ENCODE assay signal across 9 cellular contexts in genomic region chr19:4208385-4209094, GRCh38. TPM values are rescaled to one million over a fixed set of nuclear protein-coding genes. Genes with fewer than 3 reads are reported as not detected.
A peak's percentile ranks its signal among the peaks of the same experiment; 100 is the strongest.
DNase-seq lines count a peak whose midpoint lies in the region; ATAC-seq and TF ChIP-seq lines count a peak whose summit lies in the region.
"Had no signal": no experiment of that assay in that cellular context is flagged by ENCODE, and none has a peak within 500 bp of the region (broad histone marks: within the 10 kb centered on the region; RNA-seq: fewer than 3 reads in every experiment).

No MANE protein-coding gene starts in this region.

- H4K8ac ChIP-seq in IMR-90 (ENCODE audit: low read depth in 2 of 2, low read length in 2 of 2) (no peak overlapping the region), neuronal stem cell (ENCODE audit: low read depth, low read length) (no peak overlapping the region)

- CTCF ChIA-PET in IMR-90 (lab: Yijun Ruan, JAX) = interaction anchor here (0.6 to 1.5 kb wide), 6 partner anchors 10 to 223 kb away, joined by 3 to 4 read pairs (median 4); partner anchors contain the start of gene EEF2

- no peaks in the 10 kb centered on the region for H3K4me1 ChIP-seq in IMR-90 (ENCODE audit: control insufficient read depth, insufficient read depth, low read length)
- no peaks in the 10 kb centered on the region for H3K4me1 ChIP-seq in neuronal stem cell (ENCODE audit: control insufficient read depth in 2 of 2, insufficient read depth in 1 of 2, low read depth in 1 of 2, low read length in 2 of 2)

- H3K23ac ChIP-seq in IMR-90 (ENCODE audit: low read depth, low read length) (no peak overlapping the region), neuronal stem cell (ENCODE audit: low read depth, low read length, poor library complexity) (no peak overlapping the region)

- 70% methylated on average over 4 of the region's 13 CpGs; no CpG with 5 or more reads in 1 of the 2 experiments for WGBS in IMR-90 (ENCODE audit: extremely low coverage in 2 of 2, insufficient read length in 1 of 2), 2 experiments
- WGBS in neuronal stem cell (ENCODE audit: extremely low coverage in 2 of 2, insufficient read length in 2 of 2, insufficient replicate concordance in 1 of 2), 2 donors = no CpG with 5 or more reads among the region's 13 CpGs

- no peak overlapping the region for H3K27ac ChIP-seq in IMR-90 (ENCODE audit: insufficient read depth, low read length)
- H3K27ac ChIP-seq in neuronal stem cell (replicated peaks; ENCODE audit: low read length) = no peak overlapping the region

- no peak overlapping the region for H2BK20ac ChIP-seq in IMR-90 (ENCODE audit: low read depth, low read length)

- H4K91ac ChIP-seq in IMR-90 (ENCODE audit: insufficient read depth, low read depth, low read length) = no peak overlapping the region
- H4K91ac ChIP-seq in neuronal stem cell (ENCODE audit: low read depth, low read length, poor library complexity) = no peak overlapping the region

- TF ChIP-seq RAD21 in IMR-90 (IDR thresholded peaks at IDR 0.05; ENCODE audit: low read length) = peak; percentile 32; the same call in 1 of the 2 replicates

- H3K14ac ChIP-seq in IMR-90 (replicated peaks; ENCODE audit: low read depth, low read length) = no peak overlapping the region
- H3K14ac ChIP-seq in neuronal stem cell (ENCODE audit: low read length) = no peak overlapping the region

- BruUV-seq in IMR-90 (replicated peaks; lab: Mats Ljungman, UMichigan) = no TSS peak

- H3K4me3 ChIP-seq in IMR-90 (ENCODE audit: insufficient read depth, low read depth, low read length) (no peak overlapping the region), neuronal stem cell (ENCODE audit: low read length in 2 of 2) (no peak overlapping the region)

- H2BK120ac ChIP-seq in IMR-90 (ENCODE audit: low read depth, low read length) (no peak overlapping the region), neuronal stem cell (ENCODE audit: low read depth, low read length) (no peak overlapping the region)

- no peak for TF ChIP-seq POLR2A in IMR-90 (IDR thresholded peaks at IDR 0.05; ENCODE audit: low read depth, low read length)

- TF ChIP-seq CTCF in IMR-90 (conservative IDR thresholded peaks at IDR 0.05; ENCODE audit: low read depth, low read length) = peak; percentile 57

- dilution Hi-C loops in IMR-90 (cut with HindIII; ENCODE audit: low sequenced_read_pairs, unreplicated experiment) = no loop called here

- no peaks in the 10 kb centered on the region for H4K20me1 ChIP-seq in IMR-90 (ENCODE audit: insufficient read depth, low read length)

- H2BK5ac ChIP-seq in IMR-90 (ENCODE audit: low read depth, low read length, poor library complexity, severe bottlenecking) (no peak overlapping the region), neuronal stem cell (ENCODE audit: low read length) (no peak overlapping the region)

- H3K36me3 ChIP-seq in IMR-90 (ENCODE audit: control insufficient read depth, insufficient read depth, low read length) (no peaks in the 10 kb centered on the region), neuronal stem cell (replicated peaks in 1 of 2; ENCODE audit: control insufficient read depth in 2 of 2, insufficient read depth in 2 of 2, low read length in 2 of 2) (no peaks in the 10 kb centered on the region)

- in situ Hi-C loops in IMR-90 (cut with MboI; ENCODE audit: low sequenced_read_pairs) = loop anchor here (5.0 kb wide), 1 partner anchor 221 kb away; the partner anchor contains the start of gene EEF2

- no peak overlapping the region for H3K56ac ChIP-seq in IMR-90 (ENCODE audit: extremely low read depth, insufficient read depth, low read length)

- H3K79me1 ChIP-seq in IMR-90 (ENCODE audit: low read depth in 1 of 2, low read length in 2 of 2) (no peaks in the 10 kb centered on the region), neuronal stem cell (ENCODE audit: low read depth, low read length) (no peaks in the 10 kb centered on the region)

- H3K18ac ChIP-seq in IMR-90 (ENCODE audit: low read depth, low read length) (no peak overlapping the region), neuronal stem cell (ENCODE audit: low read length) (no peak overlapping the region)

- ATAC-seq in IMR-90 (ENCODE audit: low read depth) = peak; percentile 36

- DNase-seq in DMS 273 (lab: John Stamatoyannopoulos, UW; ENCODE audit: unreplicated experiment) = peak; percentile 57
- no peak for DNase-seq in DMS 273 treated with DMSO at 0.1 percent for 48 hours (lab: John Stamatoyannopoulos, UW)
- DNase-seq in IMR-90 = peak; percentile 43
- DNase-seq in amniotic epithelial cell (ENCODE audit: low read depth) = peak; percentile 39
- DNase-seq in mucosa of gallbladder (ENCODE audit: low spot score) = peak; percentile 22
- DNase-seq in neuronal stem cell (ENCODE audit: low spot score) = no peak
- DNase-seq in midbrain (lab: John Stamatoyannopoulos, UW) = no peak
- DNase-seq in activated CD4-positive, alpha-beta T cell treated with anti-CD3 and anti-CD28 coated beads, Interleukin-2, amount 50 U/mL, for 48 hours = no peak

- H3K4me2 ChIP-seq in IMR-90 (ENCODE audit: low read depth, low read length) = no peak overlapping the region
- H3K4me2 ChIP-seq in neuronal stem cell (ENCODE audit: insufficient read depth, low read length, poor library complexity, severe bottlenecking) = no peak overlapping the region

- no peak overlapping the region for H3K9ac ChIP-seq in IMR-90 (ENCODE audit: low read depth, low read length)
- no peak overlapping the region for H3K9ac ChIP-seq in neuronal stem cell (ENCODE audit: low read depth, low read length, poor library complexity)

- H3K9me3 ChIP-seq in IMR-90 (ENCODE audit: control insufficient read depth, insufficient read depth, low read length) = no peaks in the 10 kb centered on the region
- no peaks in the 10 kb centered on the region for H3K9me3 ChIP-seq in neuronal stem cell (replicated peaks in 1 of 2; ENCODE audit: control insufficient read depth in 2 of 2, insufficient read depth in 1 of 2, low read depth in 1 of 2, low read length in 2 of 2)

- no peak overlapping the region for H4K5ac ChIP-seq in IMR-90 (ENCODE audit: low read depth, low read length)

- H3K9me1 ChIP-seq in IMR-90 (ENCODE audit: insufficient read depth, low read length) = no peaks in the 10 kb centered on the region

- POLR2A ChIA-PET in IMR-90 (lab: Charles Lee; ENCODE audit: unreplicated experiment) = no interaction called here

- H2AK5ac ChIP-seq in IMR-90 (ENCODE audit: low read depth, low read length) (no peak overlapping the region), neuronal stem cell (ENCODE audit: low read depth, low read length) (no peak overlapping the region)

- H2AFZ ChIP-seq in IMR-90 (replicated peaks; ENCODE audit: low read length, poor library complexity) (peak overlapping the region; percentile 83), neuronal stem cell (ENCODE audit: low read length) (no peak overlapping the region)

- peak overlapping the region; percentile 5 for H2AK9ac ChIP-seq in IMR-90 (replicated peaks; ENCODE audit: low read depth, low read length, poor library complexity)

- H3K27me3 ChIP-seq in IMR-90 (ENCODE audit: control insufficient read depth, insufficient read depth, low read length) (peaks cover 3% of the 10 kb centered on the region; the same call in 1 of the 2 replicates), neuronal stem cell (ENCODE audit: control insufficient read depth in 3 of 3, insufficient read depth in 3 of 3, low read depth in 1 of 3, low read length in 3 of 3) (peaks cover 0 to 11% (median 0%) of the 10 kb centered on the region in 3 experiments)

- H2BK12ac ChIP-seq in neuronal stem cell (ENCODE audit: low read length) = no peak overlapping the region

- intact Hi-C loops in IMR-90 (cut with micrococcal nuclease) = loop anchor here (10.0 kb wide), 1 partner anchor 544 kb away; no protein-coding TSS in a partner anchor

- H3K4ac ChIP-seq in IMR-90 (ENCODE audit: low read depth, low read length) (no peak overlapping the region), neuronal stem cell (ENCODE audit: low read length) (no peak overlapping the region)

- H2BK15ac ChIP-seq in IMR-90 (ENCODE audit: low read depth, low read length) (no peak overlapping the region), neuronal stem cell (ENCODE audit: low read length) (no peak overlapping the region)

TF ChIP-seq in IMR-90, 13 proteins besides CTCF, POLR2A, EP300 and RAD21 (continues in another document):
- TF ChIP-seq CEBPB (IDR thresholded peaks at IDR 0.05; ENCODE audit: low read depth, low read length) (no peak), RFX5 (IDR thresholded peaks at IDR 0.05; ENCODE audit: low read depth, low read length) (no peak), FOS (IDR thresholded peaks at IDR 0.05; ENCODE audit: low read depth, low read length) (peak; percentile 51; the same call in 1 of the 2 replicates), BHLHE40 (IDR thresholded peaks at IDR 0.05; ENCODE audit: low read depth, low read length) (no peak)

RNA-seq across cellular contexts. Expression of gene EBI3, which starts 20.8 kb away (rescaled TPM):
- total RNA-seq in IMR-90 (2012; rRNA removed) = 0.28 and 0.36 TPM in 2 replicates
- polyA plus RNA-seq in IMR-90 (2012; rRNA removed) = 2.7 and 3.0 TPM in 2 replicates
- polyA plus RNA-seq in IMR-90 (2012; cell fraction: cytosol; rRNA removed) = 2.8 and 6.8 TPM in 2 replicates
- 2.5 and 2.7 TPM in 2 replicates for polyA plus RNA-seq in IMR-90 (2012; cell fraction: nucleus; rRNA removed; ENCODE audit: low replicate concordance)
- 5.6 TPM for total RNA-seq in mucosa of gallbladder
- 0.06 TPM for polyA plus RNA-seq in neuronal stem cell (2013, experiment 1 of 2)
- 0.03 TPM for polyA plus RNA-seq in neuronal stem cell (2013, experiment 2 of 2)

RNA-seq across cellular contexts. Expression of gene ANKRD24, which starts 26.1 kb away (rescaled TPM):
- total RNA-seq in IMR-90 (2012; rRNA removed) (0.18 and 0.28 TPM in 2 replicates), mucosa of gallbladder (3.4 TPM)
- 0.21 and 0.29 TPM in 2 replicates for polyA plus RNA-seq in IMR-90 (2012; rRNA removed)
- polyA plus RNA-seq in IMR-90 (2012; cell fraction: cytosol; rRNA removed) = 0.36 and 0.49 TPM in 2 replicates
- 2.2 and 2.3 TPM in 2 replicates for polyA plus RNA-seq in IMR-90 (2012; cell fraction: nucleus; rRNA removed; ENCODE audit: low replicate concordance)
- polyA plus RNA-seq in neuronal stem cell (2013, experiment 1 of 2) = 0.60 TPM
- polyA plus RNA-seq in neuronal stem cell (2013, experiment 2 of 2) = 0.64 TPM

RNA-seq across cellular contexts. Expression of gene SIRT6, which starts 26.2 kb away (rescaled TPM):
- total RNA-seq in IMR-90 (2012; rRNA removed) (3.9 and 6.1 TPM in 2 replicates), mucosa of gallbladder (28.3 TPM)
- 25.3 and 31.6 TPM in 2 replicates for polyA plus RNA-seq in IMR-90 (2012; rRNA removed)
- polyA plus RNA-seq in IMR-90 (2012; cell fraction: cytosol; rRNA removed) = 18.1 and 26.8 TPM in 2 replicates
- polyA plus RNA-seq in IMR-90 (2012; cell fraction: nucleus; rRNA removed; ENCODE audit: low replicate concordance) = 58.7 and 204 TPM in 2 replicates
- polyA plus RNA-seq in neuronal stem cell (2013, experiment 1 of 2) = 14.7 TPM
- 15.1 TPM for polyA plus RNA-seq in neuronal stem cell (2013, experiment 2 of 2)

RNA-seq across cellular contexts. Expression of gene YJU2, which starts 38.3 kb away (rescaled TPM):
- total RNA-seq in IMR-90 (2012; rRNA removed) = 15.6 and 20.3 TPM in 2 replicates
- polyA plus RNA-seq in IMR-90 (2012; rRNA removed) = 18.8 and 18.9 TPM in 2 replicates
- 19.0 and 22.4 TPM in 2 replicates for polyA plus RNA-seq in IMR-90 (2012; cell fraction: cytosol; rRNA removed)
- polyA plus RNA-seq in IMR-90 (2012; cell fraction: nucleus; rRNA removed; ENCODE audit: low replicate concordance) = 14.6 and 17.9 TPM in 2 replicates
- 19.5 TPM for total RNA-seq in mucosa of gallbladder
- 17.8 TPM for polyA plus RNA-seq in neuronal stem cell (2013, experiment 1 of 2)
- polyA plus RNA-seq in neuronal stem cell (2013, experiment 2 of 2) = 16.3 TPM

RNA-seq across cellular contexts. Expression of gene CREB3L3, which starts 55.1 kb away (rescaled TPM):
- total RNA-seq in IMR-90 (2012; rRNA removed) = not detected in 2 replicates
- not detected in 2 replicates for polyA plus RNA-seq in IMR-90 (2012; rRNA removed)
- not detected in 2 replicates for polyA plus RNA-seq in IMR-90 (2012; cell fraction: cytosol; rRNA removed)
- not detected in 2 replicates for polyA plus RNA-seq in IMR-90 (2012; cell fraction: nucleus; rRNA removed; ENCODE audit: low replicate concordance)
- 0.55 TPM for total RNA-seq in mucosa of gallbladder
- polyA plus RNA-seq in neuronal stem cell (2013, experiment 1 of 2) = 0.11 TPM
- polyA plus RNA-seq in neuronal stem cell (2013, experiment 2 of 2) = 0.07 TPM
- polyA plus RNA-seq: esophagus had no signal

Comparison
In these comparisons a context has a peak if more than half of its experiments do, and no peak if none do; other contexts are left out.
1. DNase-seq: peak in DMS 273 (single experiment), IMR-90 (single experiment), amniotic epithelial cell (single experiment) and mucosa of gallbladder (single experiment); none in DMS 273 treated with DMSO at 0.1 percent for 48 hours (single experiment), neuronal stem cell (single experiment), midbrain (single experiment) and activated CD4-positive, alpha-beta T cell treated with anti-CD3 and anti-CD28 coated beads, Interleukin-2, amount 50 U/mL, for 48 hours (0 of 2).